In genomic region chr2:39730685-39731302, GRCh38 we compare ENCODE assay signal across 8 cellular contexts. TPM values are rescaled to one million over a fixed set of nuclear protein-coding genes. Genes with fewer than 3 reads are reported as not detected.
DNase-seq lines count a peak whose midpoint lies in the region; ATAC-seq and TF ChIP-seq lines count a peak whose summit lies in the region.

No MANE protein-coding gene starts in this region.

- H3K36me3 ChIP-seq in BJ (ENCODE audit: control insufficient read depth, insufficient read depth, low read length) (no peaks in the 10 kb centered on the region), iPS DF 6.9 (ENCODE audit: control insufficient read depth, insufficient read depth, low read length) (no peaks in the 10 kb centered on the region)

- DNase-seq in BJ (ENCODE audit: low read depth) (no peak), HT1080 (ENCODE audit: low read depth) (peak; percentile 24), SW480 (ENCODE audit: low spot score) (peak; percentile 39), iPS DF 6.9 (ENCODE audit: low read depth, low spot score) (peak; percentile 31), hippocampal formation (lab: John Stamatoyannopoulos, UW) (no peak), omental fat pad (ENCODE audit: low spot score) (no peak)
- DNase-seq in stimulated activated effector memory CD8-positive, alpha-beta T cell treated with anti-CD3 and anti-CD28 coated beads, Interleukin-12 subunit alpha, Interleukin-12 subunit beta, amount 100 ng/mL, for 72 hours (ENCODE audit: low spot score in 2 of 2): no peak

- H3K27me3 ChIP-seq in BJ (ENCODE audit: control insufficient read depth, insufficient read depth, low read length) (no peaks in the 10 kb centered on the region), iPS DF 6.9 (ENCODE audit: control insufficient read depth, insufficient read depth, low read length) (no peaks in the 10 kb centered on the region)

- H3K4me3 Mint-ChIP-seq in stimulated activated effector memory CD8-positive, alpha-beta T cell treated with anti-CD3 and anti-CD28 coated beads, Interleukin-12 subunit alpha, Interleukin-12 subunit beta, amount 100 ng/mL, for 72 hours: no peak overlapping the region

- TF ChIP-seq CTCF in BJ (IDR thresholded peaks at IDR 0.05; ENCODE audit: insufficient read depth, low read depth, low read length) (peak; percentile 64), omental fat pad (IDR thresholded peaks at IDR 0.05) (no peak)

- ATAC-seq in GM18517 (IDR thresholded peaks at IDR 0.05; ENCODE audit: unreplicated experiment) (peak; percentile 49), omental fat pad (ENCODE audit: low FRiP score) (no peak)
- no peak for ATAC-seq in stimulated activated effector memory CD8-positive, alpha-beta T cell treated with anti-CD3 and anti-CD28 coated beads, Interleukin-12 subunit alpha, Interleukin-12 subunit beta, amount 100 ng/mL, for 72 hours

- H3K4me3 ChIP-seq in BJ (ENCODE audit: low read depth, low read length): no peak overlapping the region
- H3K4me3 ChIP-seq in iPS DF 6.9 (ENCODE audit: low read length): no peak overlapping the region

- POLR2A ChIA-PET in BJ (lab: Charles Lee): no interaction called here

- H3K27ac ChIP-seq in iPS DF 6.9 (ENCODE audit: low read length): no peak overlapping the region

- no peaks in the 10 kb centered on the region for H3K9me3 ChIP-seq in iPS DF 6.9 (ENCODE audit: control insufficient read depth, insufficient read depth, low read length)

- H3K4me1 ChIP-seq in iPS DF 6.9 (ENCODE audit: control insufficient read depth, insufficient read depth, low read length): no peaks in the 10 kb centered on the region

- no CpG with 5 or more reads among the region's 2 CpGs for WGBS in iPS DF 6.9 (ENCODE audit: insufficient coverage, insufficient read length)

- H3K27ac Mint-ChIP-seq in stimulated activated effector memory CD8-positive, alpha-beta T cell treated with anti-CD3 and anti-CD28 coated beads, Interleukin-12 subunit alpha, Interleukin-12 subunit beta, amount 100 ng/mL, for 72 hours: no peak overlapping the region

- H3K36me3 Mint-ChIP-seq in stimulated activated effector memory CD8-positive, alpha-beta T cell treated with anti-CD3 and anti-CD28 coated beads, Interleukin-12 subunit alpha, Interleukin-12 subunit beta, amount 100 ng/mL, for 72 hours: peaks cover 28% of the 10 kb centered on the region

- H3K9me3 Mint-ChIP-seq in stimulated activated effector memory CD8-positive, alpha-beta T cell treated with anti-CD3 and anti-CD28 coated beads, Interleukin-12 subunit alpha, Interleukin-12 subunit beta, amount 100 ng/mL, for 72 hours: peaks cover 2% of the 10 kb centered on the region

- H3K4me1 Mint-ChIP-seq in stimulated activated effector memory CD8-positive, alpha-beta T cell treated with anti-CD3 and anti-CD28 coated beads, Interleukin-12 subunit alpha, Interleukin-12 subunit beta, amount 100 ng/mL, for 72 hours: peaks cover 8% of the 10 kb centered on the region

- CTCF ChIA-PET in BJ (lab: Yijun Ruan, JAX): interaction anchor here (0.6 to 4.2 kb wide), 17 partner anchors 8 to 354 kb away, joined by 3 to 29 read pairs (median 4); no protein-coding TSS in a partner anchor

RNA-seq across cellular contexts. Expression of gene THUMPD2, which starts 48.3 kb away (rescaled TPM):
- 4.1 and 7.2 TPM in 2 replicates for polyA plus RNA-seq in BJ (2011; rRNA removed)
- 3.6 and 4.2 TPM in 2 replicates for polyA minus RNA-seq in BJ (2011; rRNA and poly(A)+ RNA removed)
- total RNA-seq in HT1080 (2014; rRNA removed; shearing (Covaris generic)): 5.5 and 7.8 TPM in 2 replicates
- polyA plus RNA-seq in HT1080 (2015; cell fraction: cytosol; rRNA removed): 7.3 and 9.2 TPM in 2 replicates
- polyA plus RNA-seq in HT1080 (2015; cell fraction: nucleus; rRNA removed): 13.2 and 13.4 TPM in 2 replicates
- 10 to 100 TPM in 1 of 4 donors, 1 to 10 TPM in 3; 8.1 to 15.4 (median 8.8) TPM for total RNA-seq in omental fat pad

Comparison
In these comparisons a context has a peak if more than half of its experiments do, and no peak if none do; other contexts are left out.
1. DNase-seq: peak in HT1080 (single experiment), SW480 (single experiment) and iPS DF 6.9 (single experiment); none in BJ (single experiment), stimulated activated effector memory CD8-positive, alpha-beta T cell treated with anti-CD3 and anti-CD28 coated beads, Interleukin-12 subunit alpha, Interleukin-12 subunit beta, amount 100 ng/mL, for 72 hours (0 of 2), hippocampal formation (0 of 2) and omental fat pad (single experiment).